In the genomic region with DNA sequence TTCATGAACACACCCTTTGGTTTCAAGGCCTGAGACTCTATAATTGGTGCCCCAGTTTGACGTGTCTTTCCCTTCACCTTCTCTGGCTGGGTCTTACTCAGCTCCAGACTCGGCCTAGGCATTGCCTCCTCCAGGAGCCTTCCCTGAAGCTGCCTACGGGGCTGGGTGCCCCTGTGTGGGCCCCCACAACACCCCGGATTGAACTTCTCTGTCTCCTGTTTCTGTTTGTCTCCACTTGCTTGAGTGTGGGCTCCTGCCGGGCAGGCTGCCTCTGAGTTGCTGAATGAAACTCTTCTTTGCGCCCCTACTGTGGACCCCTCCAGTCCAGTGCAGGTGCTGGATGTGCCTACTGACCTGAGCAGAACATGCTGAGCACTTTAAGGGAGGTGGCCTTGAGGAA, we compare ENCODE assay signal across 1 cellular context.
TF ChIP-seq lines count a peak whose summit lies in the region.

No MANE protein-coding gene starts in this region.

TF ChIP-seq in HepG2, 621 proteins besides CTCF, POLR2A, EP300 and RAD21:
- TF ChIP-seq, protein P1, sequence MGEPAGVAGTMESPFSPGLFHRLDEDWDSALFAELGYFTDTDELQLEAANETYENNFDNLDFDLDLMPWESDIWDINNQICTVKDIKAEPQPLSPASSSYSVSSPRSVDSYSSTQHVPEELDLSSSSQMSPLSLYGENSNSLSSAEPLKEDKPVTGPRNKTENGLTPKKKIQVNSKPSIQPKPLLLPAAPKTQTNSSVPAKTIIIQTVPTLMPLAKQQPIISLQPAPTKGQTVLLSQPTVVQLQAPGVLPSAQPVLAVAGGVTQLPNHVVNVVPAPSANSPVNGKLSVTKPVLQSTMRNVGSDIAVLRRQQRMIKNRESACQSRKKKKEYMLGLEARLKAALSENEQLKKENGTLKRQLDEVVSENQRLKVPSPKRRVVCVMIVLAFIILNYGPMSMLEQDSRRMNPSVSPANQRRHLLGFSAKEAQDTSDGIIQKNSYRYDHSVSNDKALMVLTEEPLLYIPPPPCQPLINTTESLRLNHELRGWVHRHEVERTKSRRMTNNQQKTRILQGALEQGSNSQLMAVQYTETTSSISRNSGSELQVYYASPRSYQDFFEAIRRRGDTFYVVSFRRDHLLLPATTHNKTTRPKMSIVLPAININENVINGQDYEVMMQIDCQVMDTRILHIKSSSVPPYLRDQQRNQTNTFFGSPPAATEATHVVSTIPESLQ (CRISPR knock-in tag; conservative IDR thresholded peaks at IDR 0.05): no peak
- TF ChIP-seq ZNF430 (CRISPR knock-in tag; IDR thresholded peaks at IDR 0.05): no peak
